Comparison of ENCODE assay signal across 21 cellular contexts in the genomic region with DNA sequence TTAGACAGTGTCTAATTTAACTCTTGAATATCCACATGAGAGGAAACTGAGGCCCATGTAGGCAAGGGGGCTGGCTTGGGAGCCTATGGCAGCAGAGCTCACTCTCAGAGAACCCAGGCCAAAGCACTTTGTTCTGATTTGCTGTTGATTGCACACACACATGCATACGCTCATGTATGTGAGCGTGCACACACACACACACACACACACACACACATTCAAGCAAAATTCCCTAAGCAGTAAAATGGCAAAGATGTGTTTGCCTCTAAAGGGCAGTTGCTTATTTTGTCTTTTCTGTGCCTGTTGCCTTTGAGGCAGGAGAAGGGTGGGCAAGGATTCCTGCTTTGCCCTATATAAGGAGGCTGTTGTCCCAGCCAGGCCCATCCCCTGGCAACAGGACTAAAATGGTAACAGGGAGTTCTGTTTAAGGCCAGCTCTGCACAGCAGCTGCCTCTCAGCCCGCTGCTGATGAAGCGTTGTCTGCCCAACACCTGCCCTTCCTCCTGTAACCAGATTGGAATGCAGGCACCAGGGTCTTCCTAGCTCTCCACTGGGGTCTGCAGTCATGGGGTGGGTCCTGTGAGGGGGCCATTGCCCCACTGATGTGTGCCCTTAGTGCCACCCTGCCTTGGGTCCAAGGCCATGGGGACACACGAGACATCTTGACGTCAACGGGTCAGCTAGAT.
DNase-seq lines count a peak whose midpoint lies in the region; ATAC-seq, FAIRE-seq and TF ChIP-seq lines count a peak whose summit lies in the region.
"Had no signal": no experiment of that assay in that cellular context is flagged by ENCODE, and none has a peak within 500 bp of the region (broad histone marks: within the 10 kb centered on the region; RNA-seq: fewer than 3 reads in every experiment).

No MANE protein-coding gene starts in this region.

- peaks cover 11% of the 10 kb centered on the region for H3K27me3 Mint-ChIP-seq in nephron progenitor cell (ENCODE audit: low read depth, poor library complexity)
- H3K27me3 Mint-ChIP-seq: B cell had no signal

- DNase-seq in DMS 273 (lab: John Stamatoyannopoulos, UW; ENCODE audit: unreplicated experiment) = peak; percentile 43
- no peak for DNase-seq in DMS 273 treated with DMSO at 0.1 percent for 48 hours (lab: John Stamatoyannopoulos, UW)
- peak; percentile 40 for DNase-seq in foreskin melanocyte
- no peak for DNase-seq in nephron progenitor cell
- DNase-seq in GM19239 (ENCODE audit: insufficient read length, low spot score) = no peak
- DNase-seq: activated CD4-positive, alpha-beta T cell treated with anti-CD3 and anti-CD28 coated beads, Interleukin-2, amount 50 U/mL, for 4 hours; activated naive CD4-positive, alpha-beta T cell; activated T-cell treated with anti-CD3 and anti-CD28 coated beads for 4 hours; Caco-2; GDM1; NCI-H1436; pancreas; RPMI8226; stimulated activated CD4-positive, alpha-beta T cell treated with anti-CD3 and anti-CD28 coated beads, Interleukin-12 subunit alpha, Interleukin-12 subunit beta, amount 100 ng/mL, for 4 hours had no signal

- H3K36me3 ChIP-seq in muscle layer of duodenum (ENCODE audit: control insufficient read depth in 1 of 2, insufficient read depth in 2 of 2, low read length in 2 of 2) = no peaks in the 10 kb centered on the region
- no peaks in the 10 kb centered on the region for H3K36me3 ChIP-seq in skeletal muscle tissue (ENCODE audit: control insufficient read depth in 3 of 3, insufficient read depth in 3 of 3, low read length in 3 of 3)
- H3K36me3 ChIP-seq: pancreas had no signal

- H3K4me3 ChIP-seq in muscle layer of duodenum (ENCODE audit: low read depth in 1 of 2, low read length in 2 of 2) (peak overlapping the region in 1 of 2 donors; percentile 30), skeletal muscle tissue (ENCODE audit: low read length in 3 of 3) (peak overlapping the region in 1 of 3 donors; percentile 13)
- H3K4me3 ChIP-seq: pancreas had no signal

- H3K9ac ChIP-seq in skeletal muscle tissue (ENCODE audit: low read depth in 1 of 3, low read length in 3 of 3) = peak overlapping the region in 2 of 3 donors; percentile 40 to 46

- no peak for TF ChIP-seq CTCF in nephron progenitor cell (IDR thresholded peaks at IDR 0.05)

- H3K9me3 ChIP-seq in muscle layer of duodenum (ENCODE audit: control insufficient read depth in 1 of 2, low read length in 2 of 2) (no peaks in the 10 kb centered on the region), skeletal muscle tissue (ENCODE audit: control insufficient read depth in 3 of 3, low read length in 3 of 3) (no peaks in the 10 kb centered on the region)
- H3K9me3 ChIP-seq: Caco-2, pancreas had no signal

- H3K27me3 ChIP-seq in muscle layer of duodenum (ENCODE audit: low read depth, low read length) = no peaks in the 10 kb centered on the region
- H3K27me3 ChIP-seq in skeletal muscle tissue (ENCODE audit: control insufficient read depth in 3 of 3, insufficient read depth in 3 of 3, low read length in 3 of 3) = no peaks in the 10 kb centered on the region
- H3K27me3 ChIP-seq: pancreas had no signal

- no peak overlapping the region for H3K27ac Mint-ChIP-seq in nephron progenitor cell
- H3K27ac Mint-ChIP-seq: B cell had no signal

- H3K4me1 ChIP-seq in muscle layer of duodenum (ENCODE audit: control insufficient read depth in 1 of 2, insufficient read depth in 2 of 2, low read length in 2 of 2) (peaks cover 7 to 56% of the 10 kb centered on the region in 2 donors), skeletal muscle tissue (ENCODE audit: control insufficient read depth in 3 of 3, insufficient read depth in 3 of 3, low read length in 3 of 3) (peaks cover 77 to 89% (median 85%) of the 10 kb centered on the region in 3 donors)

- ATAC-seq in GM21515 (IDR thresholded peaks at IDR 0.05; ENCODE audit: unreplicated experiment) = no peak
- ATAC-seq: left lobe of liver, pancreas had no signal

- H3K27ac ChIP-seq in muscle layer of duodenum (ENCODE audit: low read length) = peak overlapping the region; percentile 30
- peak overlapping the region; percentile 77 for H3K27ac ChIP-seq in skeletal muscle tissue (ENCODE audit: low read depth, low read length)
- H3K27ac ChIP-seq: 22Rv1, pancreas had no signal

- FAIRE-seq in GM19239 (lab: Jason Lieb, UNC) = no peak
- FAIRE-seq: GM12891, pancreas had no signal

- H3K4me1 Mint-ChIP-seq in nephron progenitor cell = peaks cover 62% of the 10 kb centered on the region

- no peak overlapping the region for H3K4me3 Mint-ChIP-seq in nephron progenitor cell
- H3K4me3 Mint-ChIP-seq: B cell had no signal

- H3K36me3 Mint-ChIP-seq in nephron progenitor cell (ENCODE audit: low read depth) = no peaks in the 10 kb centered on the region

- no peaks in the 10 kb centered on the region for H3K9me3 Mint-ChIP-seq in nephron progenitor cell

Comparison
In these comparisons a context has a peak if more than half of its experiments do, and no peak if none do; other contexts are left out.
1. DNase-seq: peak in DMS 273 (single experiment) and foreskin melanocyte (single experiment); none in DMS 273 treated with DMSO at 0.1 percent for 48 hours (single experiment), nephron progenitor cell (single experiment) and GM19239 (single experiment).